Comparison of ENCODE assay signal across 12 cellular contexts in genomic region chr6:88494401-88495140, GRCh38.
DNase-seq lines count a peak whose midpoint lies in the region; ATAC-seq lines count a peak whose summit lies in the region.
"Had no signal": no experiment of that assay in that cellular context is flagged by ENCODE, and none has a peak within 500 bp of the region (broad histone marks: within the 10 kb centered on the region; RNA-seq: fewer than 3 reads in every experiment).

No MANE protein-coding gene starts in this region.

- no peak overlapping the region for H3K4me3 ChIP-seq in BLaER1 treated with 17β-estradiol and CSF1 and Interleukin-3, amounts not matched to agents 10 nM and 100 nM

- no peak overlapping the region for H3K9ac ChIP-seq in BLaER1 treated with 17β-estradiol and CSF1 and Interleukin-3, amounts not matched to agents 10 nM and 100 nM

- no peaks in the 10 kb centered on the region for H4K20me1 ChIP-seq in BLaER1 treated with 17β-estradiol and CSF1 and Interleukin-3, amounts not matched to agents 10 nM and 100 nM

- H3K36me3 ChIP-seq in BLaER1 treated with 17β-estradiol and CSF1 and Interleukin-3, amounts not matched to agents 10 nM and 100 nM, result no peaks in the 10 kb centered on the region

- peaks cover 19 to 36% (median 25%) of the 10 kb centered on the region in 10 experiments for H3K4me1 ChIP-seq in BLaER1 treated with 17β-estradiol and CSF1 and Interleukin-3, amounts not matched to agents 10 nM and 100 nM

- peak overlapping the region in 3 of 11 experiments; percentile 9 to 10 (median 10); a peak in 1 of 22 replicates for H3K27ac ChIP-seq in BLaER1 treated with 17β-estradiol and CSF1 and Interleukin-3, amounts not matched to agents 10 nM and 100 nM

- ATAC-seq in GM19035 (IDR thresholded peaks at IDR 0.05; ENCODE audit: unreplicated experiment), result peak; percentile 59
- peak; percentile 64 for ATAC-seq in HG02588 (IDR thresholded peaks at IDR 0.05; ENCODE audit: unreplicated experiment)
- peak; percentile 74 for ATAC-seq in HG03378 (IDR thresholded peaks at IDR 0.05; ENCODE audit: unreplicated experiment)
- ATAC-seq: activated T-helper 17 cell treated with anti-CD3 and anti-CD28 coated beads, Interleukin-2, amount 50 U/mL, for 72 hours had no signal

- no peaks in the 10 kb centered on the region for H3K27me3 ChIP-seq in BLaER1 treated with 17β-estradiol and CSF1 and Interleukin-3, amounts not matched to agents 10 nM and 100 nM

- H3K4me2 ChIP-seq in BLaER1 treated with 17β-estradiol and CSF1 and Interleukin-3, amounts not matched to agents 10 nM and 100 nM, result peak overlapping the region in 10 of 11 experiments; percentile 16 to 68 (median 58); a peak in 17 of 22 replicates

- H3K9me3 ChIP-seq in BLaER1 treated with 17β-estradiol and CSF1 and Interleukin-3, amounts not matched to agents 10 nM and 100 nM (replicated peaks in 1 of 11), result peaks cover 4 to 19% (median 15%) of the 10 kb centered on the region in 11 experiments; a peak in 17 of 22 replicates

- no peak for DNase-seq in DMS153 treated with DMSO at 0.1 percent for 48 hours (lab: John Stamatoyannopoulos, UW; ENCODE audit: unreplicated experiment)
- DNase-seq in stimulated activated CD4-positive, alpha-beta T cell treated with anti-CD3 and anti-CD28 coated beads, Interleukin-4, amount 100 ng/mL, for 1 hour, result no peak
- DNase-seq in epidermal melanocyte (ENCODE audit: insufficient read length, low spot score), result no peak
- DNase-seq in Kasumi-1 (lab: John Stamatoyannopoulos, UW), result no peak
- DNase-seq: foreskin fibroblast, NCI-H1105, OCI-M1 had no signal
